ENCODE assay signal across 27 cellular contexts in genomic region chr14:52106853-52107252, GRCh38. TPM values are rescaled to one million over a fixed set of nuclear protein-coding genes. Genes with fewer than 3 reads are reported as not detected.
A peak's percentile ranks its signal among the peaks of the same experiment; 100 is the strongest.
DNase-seq lines count a peak whose midpoint lies in the region; FAIRE-seq and TF ChIP-seq lines count a peak whose summit lies in the region.
"Had no signal": no experiment of that assay in that cellular context is flagged by ENCODE, and none has a peak within 500 bp of the region (broad histone marks: within the 10 kb centered on the region; RNA-seq: fewer than 3 reads in every experiment).

No MANE protein-coding gene starts in this region.

- H3K9me3 Mint-ChIP-seq in osteocyte (ENCODE audit: unreplicated experiment) (no peaks in the 10 kb centered on the region), Caco-2 (ENCODE audit: unreplicated experiment) (no peaks in the 10 kb centered on the region)
- H3K9me3 Mint-ChIP-seq: activated CD4-positive, alpha-beta T cell treated with anti-CD3 and anti-CD28 coated beads, Interleukin-2, amount 10 ng/mL, durations not matched to agents 24 days and 14 days; activated T-helper 17 cell treated with anti-CD3 and anti-CD28 coated beads, Interleukin-2, amount 50 U/mL, for 72 hours; brain; endodermal cell; HFFc6; IgD-negative memory B cell; immature natural killer cell; natural killer cell treated with Interleukin-12 subunit alpha and Interleukin-12 subunit beta and Interleukin-15 and Interleukin-18, amount 100 ng/mL, for 72 hours had no signal

- H3K4me3 Mint-ChIP-seq in osteocyte (ENCODE audit: unreplicated experiment) (no peak overlapping the region), Caco-2 (ENCODE audit: unreplicated experiment) (no peak overlapping the region)
- H3K4me3 Mint-ChIP-seq: activated CD4-positive, alpha-beta T cell treated with anti-CD3 and anti-CD28 coated beads, Interleukin-2, amount 10 ng/mL, durations not matched to agents 24 days and 14 days; activated T-helper 17 cell treated with anti-CD3 and anti-CD28 coated beads, Interleukin-2, amount 50 U/mL, for 72 hours; brain; endodermal cell; HFFc6; IgD-negative memory B cell; immature natural killer cell; natural killer cell treated with Interleukin-12 subunit alpha and Interleukin-12 subunit beta and Interleukin-15 and Interleukin-18, amount 100 ng/mL, for 72 hours had no signal

- H3K27me3 ChIP-seq in ACC112 (ENCODE audit: insufficient read depth, low read length), result no peaks in the 10 kb centered on the region
- H3K27me3 ChIP-seq in colonic mucosa, result no peaks in the 10 kb centered on the region
- no peaks in the 10 kb centered on the region for H3K27me3 ChIP-seq in Caco-2 (replicated peaks; ENCODE audit: control insufficient read depth, insufficient read depth, low read length)
- H3K27me3 ChIP-seq: MG63, vagina had no signal

- H3K9me3 ChIP-seq in colonic mucosa, result no peaks in the 10 kb centered on the region
- H3K9me3 ChIP-seq in kidney (ENCODE audit: control insufficient read depth in 1 of 2, low read length in 2 of 2), result no peaks in the 10 kb centered on the region
- H3K9me3 ChIP-seq in Caco-2, result no peaks in the 10 kb centered on the region; the same call in 1 of the 2 replicates
- H3K9me3 ChIP-seq: MG63, vagina had no signal

- no peak overlapping the region for H3K4me3 ChIP-seq in ACC112 (ENCODE audit: low read depth, low read length)
- no peak overlapping the region for H3K4me3 ChIP-seq in colonic mucosa
- peak overlapping the region; percentile 37 to 51 for H3K4me3 ChIP-seq in kidney (ENCODE audit: low read length in 2 of 2)
- no peak overlapping the region for H3K4me3 ChIP-seq in Caco-2 (ENCODE audit: low read depth, low read length)
- H3K4me3 ChIP-seq: coronary artery, MG63, vagina had no signal

- TF ChIP-seq CTCF in colonic mucosa (IDR thresholded peaks at IDR 0.05) (no peak), kidney (IDR thresholded peaks at IDR 0.05; ENCODE audit: borderline replicate concordance, extremely low read depth, insufficient read depth) (no peak), osteocyte (IDR thresholded peaks at IDR 0.05) (no peak), Caco-2 (IDR thresholded peaks at IDR 0.05; ENCODE audit: insufficient read depth in 1 of 2, low read depth in 1 of 2, low read length in 1 of 2, severe bottlenecking in 1 of 2, unreplicated experiment in 1 of 2) (no peak)

- POLR2A ChIA-PET in Caco-2 (lab: Charles Lee), result no interaction called here

- intact Hi-C loops in colonic mucosa (cut with DNase I) (no loop called here), kidney (cut with DNase I) (no loop called here), Caco-2 (cut with micrococcal nuclease; ENCODE audit: unreplicated experiment) (no loop called here)

- DNase-seq in colonic mucosa (no peak), kidney (no peak), osteocyte (ENCODE audit: extremely low spot score, unreplicated experiment) (no peak), SIG-M5 treated with dmso at 0.1 percent for 504 hours (lab: John Stamatoyannopoulos, UW; ENCODE audit: unreplicated experiment) (no peak), Caco-2 (no peak)
- DNase-seq in central memory CD4-positive, alpha-beta T cell, result no peak
- no peak for DNase-seq in stimulated activated CD8-positive, alpha-beta memory T cell treated with anti-CD3 and anti-CD28 coated beads, Interleukin-4, amount 100 ng/mL, for 48 hours
- DNase-seq: activated CD4-positive, alpha-beta T cell treated with anti-CD3 and anti-CD28 coated beads, Interleukin-2, amount 10 ng/mL, durations not matched to agents 24 days and 14 days; C1 segment of cervical spinal cord; DMS 273 treated with DMSO at 0.1 percent for 48 hours; endodermal cell; HFFc6; immature natural killer cell; MG63; NCI-H1436 treated with DMSO at 0.1 percent for 48 hours; NCI-H2171 treated with DMSO at 0.1 percent for 48 hours; SHP77; substantia nigra had no signal

- H3K4me1 Mint-ChIP-seq in osteocyte (ENCODE audit: unreplicated experiment), result peaks cover 41% of the 10 kb centered on the region
- peaks cover 10% of the 10 kb centered on the region for H3K4me1 Mint-ChIP-seq in Caco-2 (ENCODE audit: low read depth, unreplicated experiment)
- H3K4me1 Mint-ChIP-seq: activated CD4-positive, alpha-beta T cell treated with anti-CD3 and anti-CD28 coated beads, Interleukin-2, amount 10 ng/mL, durations not matched to agents 24 days and 14 days; activated T-helper 17 cell treated with anti-CD3 and anti-CD28 coated beads, Interleukin-2, amount 50 U/mL, for 72 hours; IgD-negative memory B cell; immature natural killer cell had no signal

- no TSS peak for BruUV-seq in Caco-2 (replicated peaks; lab: Mats Ljungman, UMichigan)

- no peaks in the 10 kb centered on the region for H3K36me3 Mint-ChIP-seq in osteocyte (ENCODE audit: unreplicated experiment)
- H3K36me3 Mint-ChIP-seq in Caco-2 (ENCODE audit: insufficient read depth, unreplicated experiment), result no peaks in the 10 kb centered on the region
- H3K36me3 Mint-ChIP-seq: brain; IgD-negative memory B cell; natural killer cell treated with Interleukin-12 subunit alpha and Interleukin-12 subunit beta and Interleukin-15 and Interleukin-18, amount 100 ng/mL, for 72 hours had no signal

- CTCF ChIA-PET in Caco-2 (lab: Charles Lee), result no interaction called here

- H3K27ac Mint-ChIP-seq in osteocyte (ENCODE audit: unreplicated experiment), result peak overlapping the region; percentile 59
- H3K27ac Mint-ChIP-seq in Caco-2 (ENCODE audit: unreplicated experiment), result no peak overlapping the region
- H3K27ac Mint-ChIP-seq: activated CD4-positive, alpha-beta T cell treated with anti-CD3 and anti-CD28 coated beads, Interleukin-2, amount 10 ng/mL, durations not matched to agents 24 days and 14 days; activated T-helper 17 cell treated with anti-CD3 and anti-CD28 coated beads, Interleukin-2, amount 50 U/mL, for 72 hours; endodermal cell; HFFc6; IgD-negative memory B cell; immature natural killer cell; natural killer cell treated with Interleukin-12 subunit alpha and Interleukin-12 subunit beta and Interleukin-15 and Interleukin-18, amount 100 ng/mL, for 72 hours; progenitor cell of endocrine pancreas had no signal

- H3K36me3 ChIP-seq in ACC112 (ENCODE audit: insufficient read depth, low read length) (no peaks in the 10 kb centered on the region), colonic mucosa (no peaks in the 10 kb centered on the region), kidney (ENCODE audit: control insufficient read depth in 1 of 2, insufficient read depth in 2 of 2, low read length in 2 of 2) (no peaks in the 10 kb centered on the region), Caco-2 (ENCODE audit: control insufficient read depth, insufficient read depth, low read length) (no peaks in the 10 kb centered on the region)
- H3K36me3 ChIP-seq: MG63, vagina had no signal

- FAIRE-seq in kidney (lab: Jason Lieb, UNC), result no peak
- FAIRE-seq: GM18507 had no signal

- H3K27me3 Mint-ChIP-seq in osteocyte (ENCODE audit: unreplicated experiment) (no peaks in the 10 kb centered on the region), Caco-2 (ENCODE audit: insufficient read depth, unreplicated experiment) (no peaks in the 10 kb centered on the region)

- H3K79me2 ChIP-seq in ACC112 (ENCODE audit: control insufficient read depth, insufficient read depth, low read length, unreplicated experiment), result no peaks in the 10 kb centered on the region

- H3K4me1 ChIP-seq in ACC112 (ENCODE audit: control insufficient read depth, insufficient read depth, low read length, unreplicated experiment) (peaks cover 23% of the 10 kb centered on the region), colonic mucosa (no peaks in the 10 kb centered on the region), kidney (ENCODE audit: control insufficient read depth in 1 of 2, insufficient read depth in 1 of 2, low read depth in 1 of 2, low read length in 2 of 2) (peaks cover 0 to 7% of the 10 kb centered on the region in 2 donors), Caco-2 (peaks cover 6% of the 10 kb centered on the region)
- H3K4me1 ChIP-seq: vagina had no signal

- peak overlapping the region in 1 of 2 donors; percentile 29 for H3K9ac ChIP-seq in colonic mucosa (ENCODE audit: low read depth in 2 of 2, low read length in 2 of 2)
- peak overlapping the region in 1 of 2 donors; percentile 8 for H3K9ac ChIP-seq in kidney (ENCODE audit: low read length in 2 of 2)

- H3K27ac ChIP-seq in ACC112 (ENCODE audit: low read depth, low read length) (no peak overlapping the region), colonic mucosa (peak overlapping the region; percentile 34), kidney (ENCODE audit: low read depth in 2 of 2, low read length in 2 of 2) (peak overlapping the region; percentile 33 to 71)
- H3K27ac ChIP-seq: coronary artery, vagina had no signal

- peak overlapping the region; percentile 11 for H2AFZ ChIP-seq in ACC112 (ENCODE audit: low read length, unreplicated experiment)

RNA-seq across cellular contexts. Expression of gene NID2, which starts 38.0 kb away (rescaled TPM):
- 10 to 100 TPM; 18.8 to 28.7 TPM for total RNA-seq in colonic mucosa
- 37.7 TPM for total RNA-seq in kidney
- polyA plus RNA-seq in kidney (ENCODE audit: insufficient read depth, low read depth, low replicate concordance), result 7.1 TPM
- 58.5 and 62.9 TPM in 2 replicates for total RNA-seq in osteocyte
- 9.5 and 10.8 TPM in 2 replicates for total RNA-seq in Caco-2 (2022)

Comparison
In these comparisons a context has a peak if more than half of its experiments do, and no peak if none do; other contexts are left out.
1. H3K4me3 ChIP-seq: peak in kidney (2 of 2); none in ACC112 (single experiment), colonic mucosa (single experiment) and Caco-2 (single experiment).